In genomic region chr1:110787328-110788071, GRCh38 we compare ENCODE assay signal across 8 cellular contexts.
DNase-seq lines count a peak whose midpoint lies in the region; ATAC-seq and TF ChIP-seq lines count a peak whose summit lies in the region.

No MANE protein-coding gene starts in this region.

- H3K27ac ChIP-seq in spleen (peak overlapping the region; percentile 19 to 94 (median 84)), GM23248 (no peak overlapping the region), breast epithelium (no peak overlapping the region)

- H3K27me3 Mint-ChIP-seq in T-helper 1 cell treated with Interleukin-12 subunit alpha and Interleukin-12 subunit beta and Interleukin-4 antibody, amounts not matched to agents 30 μg/mL and 1 μg/mL, for 36 hours (ENCODE audit: low read depth): no peaks in the 10 kb centered on the region

- H3K27me3 ChIP-seq in spleen (replicated peaks in 1 of 7) (no peaks in the 10 kb centered on the region), GM23248 (replicated peaks; ENCODE audit: insufficient read depth) (no peaks in the 10 kb centered on the region), breast epithelium (no peaks in the 10 kb centered on the region)

- H3K4me1 Mint-ChIP-seq in T-helper 1 cell treated with Interleukin-12 subunit alpha and Interleukin-12 subunit beta and Interleukin-4 antibody, amounts not matched to agents 30 μg/mL and 1 μg/mL, for 36 hours (ENCODE audit: low read depth): peaks cover 41% of the 10 kb centered on the region

- H3K4me2 ChIP-seq in GM23248 (ENCODE audit: unreplicated experiment): no peak overlapping the region

- no peaks in the 10 kb centered on the region for H3K9me2 ChIP-seq in GM23248 (ENCODE audit: insufficient read depth)

- H4K20me1 ChIP-seq in GM23248 (ENCODE audit: insufficient read depth): no peaks in the 10 kb centered on the region

- intact Hi-C loops in spleen (cut with DNase I; ENCODE audit: low total_unique reads): loop anchor here (10.0 kb wide), 1 partner anchor 207 kb away; no protein-coding TSS in a partner anchor
- intact Hi-C loops in breast epithelium (cut with DNase I; ENCODE audit: low total_unique reads): no loop called here

- peaks cover 23% of the 10 kb centered on the region for H3K9me3 Mint-ChIP-seq in T-helper 1 cell treated with Interleukin-12 subunit alpha and Interleukin-12 subunit beta and Interleukin-4 antibody, amounts not matched to agents 30 μg/mL and 1 μg/mL, for 36 hours

- H3K9me3 ChIP-seq in spleen: peaks cover 0 to 20% (median 12%) of the 10 kb centered on the region in 8 donors
- no peaks in the 10 kb centered on the region for H3K9me3 ChIP-seq in GM23248 (ENCODE audit: low read depth)
- H3K9me3 ChIP-seq in breast epithelium: peaks cover 10 to 14% of the 10 kb centered on the region in 2 donors

- in situ Hi-C loops in GM23248 (cut with MboI): loop anchor here (10.0 kb wide), 1 partner anchor 153 kb away; no protein-coding TSS in a partner anchor

- no peak overlapping the region for H2AFZ ChIP-seq in GM23248

- H3K36me3 Mint-ChIP-seq in T-helper 1 cell treated with Interleukin-12 subunit alpha and Interleukin-12 subunit beta and Interleukin-4 antibody, amounts not matched to agents 30 μg/mL and 1 μg/mL, for 36 hours (ENCODE audit: low read depth): peaks cover 15% of the 10 kb centered on the region

- H3K4me3 ChIP-seq in spleen (peak overlapping the region in 2 of 8 donors; percentile 8 to 54), GM23248 (no peak overlapping the region), breast epithelium (no peak overlapping the region)

- H3K27ac Mint-ChIP-seq in T-helper 1 cell treated with Interleukin-12 subunit alpha and Interleukin-12 subunit beta and Interleukin-4 antibody, amounts not matched to agents 30 μg/mL and 1 μg/mL, for 36 hours: peak overlapping the region; percentile 87

- H3K9ac ChIP-seq in GM23248: no peak overlapping the region

- no peak for TF ChIP-seq POLR2A in spleen (IDR thresholded peaks at IDR 0.05)
- TF ChIP-seq POLR2A in breast epithelium (IDR thresholded peaks at IDR 0.05): no peak

- peak; percentile 8 for DNase-seq in NK-92 treated with Interleukin-12 subunit alpha and Interleukin-12 subunit beta, amount 100 ng/mL, for 24 hours (lab: John Stamatoyannopoulos, UW)
- DNase-seq in NK-92 (lab: John Stamatoyannopoulos, UW; ENCODE audit: unreplicated experiment): no peak
- DNase-seq in spleen: peak; percentile 81
- no peak for DNase-seq in GM23248
- no peak for DNase-seq in breast epithelium (ENCODE audit: low spot score in 2 of 2)
- DNase-seq in NCI-H146 (lab: John Stamatoyannopoulos, UW): no peak

- 9 to 24% (median 15%) methylated on average over 2 to 3 of the region's 3 CpGs for WGBS in spleen, 5 donors
- 4 to 12% methylated on average over 3 of the region's 3 CpGs for WGBS in GM23248 (ENCODE audit: low coverage in 1 of 2, low lambda C conversion rate in 2 of 2, missing lambda C conversion rate in 2 of 2), 2 experiments

- H3F3A ChIP-seq in GM23248 (ENCODE audit: insufficient read depth): no peaks in the 10 kb centered on the region

- H3K79me2 ChIP-seq in GM23248 (ENCODE audit: insufficient read depth): no peaks in the 10 kb centered on the region

- peaks cover 0 to 55% (median 33%) of the 10 kb centered on the region in 6 donors for H3K4me1 ChIP-seq in spleen
- H3K4me1 ChIP-seq in GM23248 (ENCODE audit: insufficient read depth): no peaks in the 10 kb centered on the region
- H3K4me1 ChIP-seq in breast epithelium: no peaks in the 10 kb centered on the region

- TF ChIP-seq CTCF in spleen (IDR thresholded peaks at IDR 0.05 in 8 of 11, conservative IDR thresholded peaks at IDR 0.05 in 3 of 11) (no peak), breast epithelium (IDR thresholded peaks at IDR 0.05) (no peak)

- H3K36me3 ChIP-seq in spleen: no peaks in the 10 kb centered on the region
- H3K36me3 ChIP-seq in GM23248 (ENCODE audit: low read depth): no peaks in the 10 kb centered on the region
- no peaks in the 10 kb centered on the region for H3K36me3 ChIP-seq in breast epithelium

- H3K4me3 Mint-ChIP-seq in T-helper 1 cell treated with Interleukin-12 subunit alpha and Interleukin-12 subunit beta and Interleukin-4 antibody, amounts not matched to agents 30 μg/mL and 1 μg/mL, for 36 hours: peak overlapping the region; percentile 77

- peak; percentile 65 for ATAC-seq in HG02870 (IDR thresholded peaks at IDR 0.05; ENCODE audit: unreplicated experiment)

Comparison
In these comparisons a context has a peak if more than half of its experiments do, and no peak if none do; other contexts are left out.
1. DNase-seq: peak in NK-92 treated with Interleukin-12 subunit alpha and Interleukin-12 subunit beta, amount 100 ng/mL, for 24 hours (single experiment) and spleen (single experiment); none in NK-92 (single experiment), GM23248 (single experiment), breast epithelium (0 of 2) and NCI-H146 (single experiment).
2. H3K27ac ChIP-seq: peak in spleen (8 of 8); none in GM23248 (single experiment) and breast epithelium (0 of 2).